Comparison of ENCODE assay signal across 8 cellular contexts in the genomic region with DNA sequence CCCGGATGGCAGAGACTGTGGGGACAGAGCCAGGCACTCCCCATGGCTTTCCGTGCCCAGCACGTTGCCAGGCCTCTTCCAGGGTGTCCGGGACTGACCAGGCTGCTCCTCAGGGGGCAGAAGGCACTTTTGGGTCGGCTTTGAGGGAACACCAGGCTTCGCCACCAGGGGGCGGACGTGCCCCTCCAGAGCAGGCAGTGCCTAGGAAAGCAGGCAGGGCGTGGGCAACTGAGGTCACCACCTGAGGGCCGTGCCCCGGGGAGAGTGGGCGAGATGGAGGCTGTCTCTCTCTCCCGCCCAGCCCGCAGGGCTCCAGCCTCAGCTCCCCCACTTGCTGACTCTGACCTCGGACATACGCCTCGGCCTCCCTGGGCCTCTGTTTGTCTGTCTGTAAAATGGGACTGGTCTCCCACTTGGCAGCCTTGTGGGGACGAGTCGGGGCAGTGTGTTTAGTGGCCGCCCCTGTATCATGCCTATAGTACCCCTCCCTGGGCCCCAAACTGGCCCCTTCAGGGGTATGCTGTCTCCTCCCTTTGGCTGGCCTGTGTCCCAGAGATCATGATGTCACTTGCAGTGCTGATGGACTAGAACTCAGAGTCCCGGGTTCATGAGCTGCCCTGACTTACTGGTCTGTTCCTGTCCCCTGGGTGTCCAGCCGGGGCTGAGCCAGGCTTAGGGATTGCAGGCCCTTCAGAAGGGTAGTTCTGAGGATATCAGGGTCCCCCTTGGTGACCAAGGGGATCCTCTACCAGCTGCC. TPM values are rescaled to one million over a fixed set of nuclear protein-coding genes. Genes with fewer than 3 reads are reported as not detected.
A peak's percentile ranks its signal among the peaks of the same experiment; 100 is the strongest.
DNase-seq lines count a peak whose midpoint lies in the region; ATAC-seq and TF ChIP-seq lines count a peak whose summit lies in the region.

No MANE protein-coding gene starts in this region.

- ATAC-seq in left lobe of liver: peak; percentile 61

- TF ChIP-seq CTCF in GM12872 (IDR thresholded peaks at IDR 0.05; ENCODE audit: insufficient read depth, low read depth, low read length) (peak; percentile 98), cardiac fibroblast (IDR thresholded peaks at IDR 0.05; ENCODE audit: low read depth, low read length) (peak; percentile 95)

- no peak overlapping the region for H3K4me3 ChIP-seq in cardiac fibroblast (replicated peaks in 1 of 2; ENCODE audit: low read depth in 2 of 2, low read length in 2 of 2)

- DNase-seq in MV-4-11 (lab: John Stamatoyannopoulos, UW): peak; percentile 60
- DNase-seq in activated CD4-positive, CD25-positive, alpha-beta regulatory T cell treated with anti-CD3 and anti-CD28 coated beads, Interleukin-2, amount 50 U/mL, for 72 hours: peak; percentile 88
- peak; percentile 72 to 78 for DNase-seq in cardiac fibroblast (ENCODE audit: low read depth in 2 of 2)
- peak; percentile 81 for DNase-seq in left lobe of liver (ENCODE audit: low spot score)
- DNase-seq in stimulated activated CD4-positive, alpha-beta T cell treated with anti-CD3 and anti-CD28 coated beads, Interleukin-4, amount 100 ng/mL, for 24 hours: peak; percentile 86
- no peak for DNase-seq in NCI-H187 treated with DMSO at 0.1 percent for 48 hours (lab: John Stamatoyannopoulos, UW)
- DNase-seq in NCI-H128 (lab: John Stamatoyannopoulos, UW; ENCODE audit: unreplicated experiment): no peak

RNA-seq across cellular contexts. Expression of a gene that starts 4.4 kb away (rescaled TPM):
- total RNA-seq in left lobe of liver: 30.0 TPM

RNA-seq across cellular contexts. Expression of a gene that starts 54.8 kb away (rescaled TPM):
- 0.98 TPM for total RNA-seq in left lobe of liver

Comparison
In these comparisons a context has a peak if more than half of its experiments do, and no peak if none do; other contexts are left out.
1. DNase-seq: peak in MV-4-11 (single experiment), activated CD4-positive, CD25-positive, alpha-beta regulatory T cell treated with anti-CD3 and anti-CD28 coated beads, Interleukin-2, amount 50 U/mL, for 72 hours (single experiment), cardiac fibroblast (2 of 2), left lobe of liver (single experiment) and stimulated activated CD4-positive, alpha-beta T cell treated with anti-CD3 and anti-CD28 coated beads, Interleukin-4, amount 100 ng/mL, for 24 hours (single experiment); none in NCI-H187 treated with DMSO at 0.1 percent for 48 hours (single experiment) and NCI-H128 (single experiment).